1 cellular context compared by ENCODE assay signal in the genomic region with DNA sequence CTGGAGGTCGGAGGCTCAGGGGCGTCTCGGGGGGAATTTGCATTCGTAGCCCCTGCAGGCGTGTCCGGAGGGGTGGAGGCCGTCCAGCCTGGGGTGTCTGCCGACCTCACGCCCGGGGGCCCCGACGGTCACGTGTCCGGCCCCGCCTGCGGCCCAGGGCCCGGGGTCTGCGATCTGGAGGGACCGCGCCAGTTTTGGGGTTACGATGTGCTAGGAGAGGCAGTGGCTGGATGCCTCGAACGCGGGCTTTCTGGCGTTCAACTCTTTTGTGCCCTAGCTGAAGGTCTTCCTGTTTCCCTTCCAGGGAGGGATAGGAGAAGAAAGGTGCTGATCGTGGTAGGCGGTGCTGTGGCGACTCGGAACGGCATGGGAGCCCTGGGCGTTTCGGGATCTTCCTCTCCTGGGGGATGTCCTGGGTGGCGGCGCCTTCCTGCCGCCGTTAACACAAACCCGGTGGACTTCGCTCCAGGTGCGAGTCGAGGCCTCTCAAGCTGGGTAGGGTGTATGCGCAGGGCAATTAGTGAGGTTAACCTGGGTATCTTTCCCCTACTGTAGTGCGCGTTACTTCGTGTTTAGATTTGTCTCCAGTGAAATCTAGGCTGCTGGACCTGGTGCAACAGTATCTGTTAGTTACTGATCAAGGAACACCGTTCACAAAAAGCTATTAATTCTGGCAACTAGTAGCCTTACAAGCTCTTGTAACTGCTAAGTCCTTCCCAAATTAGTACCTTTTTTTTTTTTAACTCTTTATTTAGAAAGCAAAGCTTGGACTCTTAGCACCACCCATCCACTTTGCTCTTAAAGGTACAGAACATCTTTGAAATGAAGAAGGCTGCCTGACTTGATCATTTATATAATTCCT.
A peak's percentile ranks its signal among the peaks of the same experiment; 100 is the strongest.
TF ChIP-seq lines count a peak whose summit lies in the region.

No MANE protein-coding gene starts in this region.

TF ChIP-seq in HepG2, 621 proteins besides CTCF, POLR2A, EP300 and RAD21 (continued from another document and continues in another):
- TF ChIP-seq LCORL (IDR thresholded peaks at IDR 0.05) = no peak
- peak; percentile 89; the same call in 1 of the 2 replicates for TF ChIP-seq LCORL (CRISPR knock-in tag; IDR thresholded peaks at IDR 0.05)
- TF ChIP-seq ZNF556 (CRISPR knock-in tag; IDR thresholded peaks at IDR 0.05; ENCODE audit: borderline replicate concordance) = no peak
- TF ChIP-seq FOXA1 (IDR thresholded peaks at IDR 0.05) = no peak
- no peak; the same call in 1 of the 2 replicates for TF ChIP-seq FOXA1 (CRISPR knock-in tag; IDR thresholded peaks at IDR 0.05)
- TF ChIP-seq HOXA3 (CRISPR knock-in tag; IDR thresholded peaks at IDR 0.05) = peak; percentile 63
- TF ChIP-seq ZIK1 (CRISPR knock-in tag; IDR thresholded peaks at IDR 0.05; ENCODE audit: borderline replicate concordance, low read depth) = peak; percentile 46; the same call in 1 of the 2 replicates
- TF ChIP-seq ZNF800 (CRISPR knock-in tag; IDR thresholded peaks at IDR 0.05) = no peak
- TF ChIP-seq SNAI1 (CRISPR knock-in tag; IDR thresholded peaks at IDR 0.05; ENCODE audit: borderline replicate concordance) = peak; percentile 89; the same call in 1 of the 2 replicates
- TF ChIP-seq ARNT2 (CRISPR knock-in tag; IDR thresholded peaks at IDR 0.05; ENCODE audit: low read depth) = peak; percentile 77; the same call in 1 of the 2 replicates
- TF ChIP-seq SNAPC2 (CRISPR knock-in tag; IDR thresholded peaks at IDR 0.05) = no peak; the same call in 1 of the 2 replicates
- no peak; the same call in 1 of the 2 replicates for TF ChIP-seq ZNF280B (CRISPR knock-in tag; IDR thresholded peaks at IDR 0.05; ENCODE audit: borderline replicate concordance)
- no peak; the same call in 1 of the 2 replicates for TF ChIP-seq ZNF674 (CRISPR knock-in tag; IDR thresholded peaks at IDR 0.05; ENCODE audit: low read depth)
- no peak; the same call in 1 of the 2 replicates for TF ChIP-seq ETV6 (CRISPR knock-in tag; conservative IDR thresholded peaks at IDR 0.05)
- TF ChIP-seq ZNF883 (CRISPR knock-in tag; IDR thresholded peaks at IDR 0.05; ENCODE audit: not compliant biosample characterization) = peak; percentile 51
- peak; percentile 95 for TF ChIP-seq HIVEP1 (CRISPR knock-in tag; IDR thresholded peaks at IDR 0.05)
- no peak for TF ChIP-seq NPAS2 (CRISPR knock-in tag; IDR thresholded peaks at IDR 0.05; ENCODE audit: borderline replicate concordance)
- peak; percentile 70 for TF ChIP-seq ZFX (CRISPR knock-in tag; IDR thresholded peaks at IDR 0.05; ENCODE audit: low read depth)
- no peak for TF ChIP-seq RNF2 (conservative IDR thresholded peaks at IDR 0.05; ENCODE audit: low read depth)
- no peak for TF ChIP-seq KLF13 (CRISPR knock-in tag; IDR thresholded peaks at IDR 0.05)
- no peak for TF ChIP-seq RORA (CRISPR knock-in tag; IDR thresholded peaks at IDR 0.05)
- peak; percentile 44; the same call in 1 of the 2 replicates for TF ChIP-seq HIC2 (CRISPR knock-in tag; IDR thresholded peaks at IDR 0.05; ENCODE audit: low read depth)
- TF ChIP-seq ZNF574 (CRISPR knock-in tag; IDR thresholded peaks at IDR 0.05) = peak; percentile 10; the same call in 1 of the 2 replicates
- no peak for TF ChIP-seq ZBTB44 (CRISPR knock-in tag; IDR thresholded peaks at IDR 0.05)
- no peak for TF ChIP-seq ELF1 (CRISPR knock-in tag; IDR thresholded peaks at IDR 0.05)
- TF ChIP-seq NCOA5 (CRISPR knock-in tag; IDR thresholded peaks at IDR 0.05) = no peak
- 0 out of 2 replicates have a peak, but pooled peaks have one; percentile 65 for TF ChIP-seq IRF9 (CRISPR knock-in tag; IDR thresholded peaks at IDR 0.05; ENCODE audit: borderline replicate concordance)
- TF ChIP-seq LBX2 (CRISPR knock-in tag; IDR thresholded peaks at IDR 0.05; ENCODE audit: borderline replicate concordance) = no peak
- peak; percentile 95; the same call in 1 of the 2 replicates for TF ChIP-seq ZNF775 (CRISPR knock-in tag; IDR thresholded peaks at IDR 0.05; ENCODE audit: borderline replicate concordance)
- no peak for TF ChIP-seq HOXD1 (CRISPR knock-in tag; IDR thresholded peaks at IDR 0.05)
- TF ChIP-seq MTF1 (CRISPR knock-in tag; IDR thresholded peaks at IDR 0.05) = no peak
- TF ChIP-seq SUZ12 (IDR thresholded peaks at IDR 0.05; ENCODE audit: low read depth, low read length) = no peak
- TF ChIP-seq FOXO1 (CRISPR knock-in tag; IDR thresholded peaks at IDR 0.05) = no peak
- no peak for TF ChIP-seq ZNF766 (CRISPR knock-in tag; IDR thresholded peaks at IDR 0.05; ENCODE audit: borderline replicate concordance)
- TF ChIP-seq, protein P1, sequence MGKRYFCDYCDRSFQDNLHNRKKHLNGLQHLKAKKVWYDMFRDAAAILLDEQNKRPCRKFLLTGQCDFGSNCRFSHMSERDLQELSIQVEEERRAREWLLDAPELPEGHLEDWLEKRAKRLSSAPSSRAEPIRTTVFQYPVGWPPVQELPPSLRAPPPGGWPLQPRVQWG (CRISPR knock-in tag; IDR thresholded peaks at IDR 0.05; ENCODE audit: borderline replicate concordance, low read depth) = 0 out of 2 replicates have a peak, but pooled peaks have one; percentile 50
- TF ChIP-seq SRSF1 (optimal IDR thresholded peaks at IDR 0.05; ENCODE audit: low read depth, low read length) = no peak
- TF ChIP-seq MIER3 (CRISPR knock-in tag; IDR thresholded peaks at IDR 0.05; ENCODE audit: borderline replicate concordance) = no peak
- TF ChIP-seq KDM4B (CRISPR knock-in tag; IDR thresholded peaks at IDR 0.05) = no peak; the same call in 1 of the 2 replicates
- TF ChIP-seq ONECUT2 (CRISPR knock-in tag; IDR thresholded peaks at IDR 0.05) = no peak
- no peak; the same call in 1 of the 2 replicates for TF ChIP-seq ZNF468 (CRISPR knock-in tag; IDR thresholded peaks at IDR 0.05)
- peak; percentile 51; the same call in 1 of the 2 replicates for TF ChIP-seq FOXA3 (CRISPR knock-in tag; IDR thresholded peaks at IDR 0.05)
- TF ChIP-seq U2AF2 (IDR thresholded peaks at IDR 0.05; ENCODE audit: low read depth, low read length) = no peak
- peak; percentile 12; the same call in 1 of the 2 replicates for TF ChIP-seq NR2C2 (CRISPR knock-in tag; IDR thresholded peaks at IDR 0.05; ENCODE audit: borderline replicate concordance)
- TF ChIP-seq CSRNP2 (CRISPR knock-in tag; conservative IDR thresholded peaks at IDR 0.05; ENCODE audit: low read depth) = no peak
- no peak for TF ChIP-seq MED1 (CRISPR knock-in tag; IDR thresholded peaks at IDR 0.05)
- 0 out of 2 replicates have a peak, but pooled peaks have one; percentile 20 for TF ChIP-seq FIP1L1 (IDR thresholded peaks at IDR 0.05; ENCODE audit: borderline replicate concordance, insufficient read depth, low read depth, low read length)
- TF ChIP-seq KDM5B (CRISPR knock-in tag; IDR thresholded peaks at IDR 0.05; ENCODE audit: borderline replicate concordance) = peak; percentile 95; the same call in 1 of the 2 replicates
- TF ChIP-seq SRY (CRISPR knock-in tag; IDR thresholded peaks at IDR 0.05) = no peak; the same call in 1 of the 2 replicates
- no peak for TF ChIP-seq ZNF546 (CRISPR knock-in tag; conservative IDR thresholded peaks at IDR 0.05)
